Comparison of ENCODE assay signal across 17 cellular contexts in the genomic region with DNA sequence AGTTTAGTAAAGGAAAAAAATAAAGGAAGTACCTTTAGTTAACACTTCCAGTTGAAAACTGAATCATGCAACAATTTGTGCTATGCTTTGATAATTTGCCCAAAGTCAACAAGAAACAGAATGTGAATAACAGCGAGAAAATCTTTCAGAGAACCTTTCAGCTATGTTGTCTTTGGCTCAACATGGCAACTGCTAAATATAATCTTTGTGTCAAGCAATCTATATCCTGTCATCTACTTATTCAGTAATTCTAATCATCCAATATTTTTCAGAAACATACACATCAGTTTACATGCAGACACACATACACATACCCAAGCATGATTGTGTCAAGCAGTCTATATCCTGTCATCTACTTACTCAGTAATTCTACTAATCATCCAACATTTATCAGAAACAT.
"Had no signal": no experiment of that assay in that cellular context is flagged by ENCODE, and none has a peak within 500 bp of the region (broad histone marks: within the 10 kb centered on the region; RNA-seq: fewer than 3 reads in every experiment).

No MANE protein-coding gene starts in this region.

- H3K4me3 Mint-ChIP-seq: activated B cell treated with CpG ODN at 0.5 μM for 24 hours; activated CD4-positive, alpha-beta memory T cell treated with anti-CD3 and anti-CD28 coated beads for 36 hours; activated T-helper 1 cell treated with anti-CD3 and anti-CD28 coated beads, Interleukin-12 subunit alpha, Interleukin-12 subunit beta, Interleukin-2, Interleukin-4 antibody, amounts not matched to agents 30 ng/mL and 10 ng/mL and 1 ng/mL, durations not matched to agents 14 hours and 24 hours and 36 hours; central memory CD8-positive, alpha-beta T cell; natural killer cell; stimulated activated naive CD8-positive, alpha-beta T cell treated with anti-CD3 and anti-CD28 coated beads, Interleukin-15, Interleukin-2, amounts not matched to agents 100 ng/mL and 50 ng/mL, for 24 hours; T-helper 2 cell treated with Interferon-gamma antibody and Interleukin-4, amounts not matched to agents 5 μg/mL and 100 μg/mL, for 36 hours had no signal

- H3K27me3 Mint-ChIP-seq: activated B cell treated with CpG ODN at 0.5 μM for 24 hours; activated CD4-positive, alpha-beta memory T cell treated with anti-CD3 and anti-CD28 coated beads for 36 hours; central memory CD8-positive, alpha-beta T cell; stimulated activated naive CD8-positive, alpha-beta T cell treated with anti-CD3 and anti-CD28 coated beads, Interleukin-15, Interleukin-2, amounts not matched to agents 100 ng/mL and 50 ng/mL, for 24 hours had no signal

- H3K36me3 ChIP-seq: esophagus muscularis mucosa, lower lobe of right lung, right atrium auricular region, tibial nerve had no signal

- H3K9me3 Mint-ChIP-seq: activated T-helper 1 cell treated with anti-CD3 and anti-CD28 coated beads, Interleukin-12 subunit alpha, Interleukin-12 subunit beta, Interleukin-2, Interleukin-4 antibody, amounts not matched to agents 30 ng/mL and 10 ng/mL and 1 ng/mL, durations not matched to agents 14 hours and 24 hours and 36 hours had no signal

- H3K27ac ChIP-seq: coronary artery, esophagus muscularis mucosa, lower lobe of right lung, right atrium auricular region, tibial nerve had no signal

- H3K9me3 ChIP-seq: esophagus muscularis mucosa, lower lobe of right lung, right atrium auricular region, tibial nerve had no signal

- H3K27ac Mint-ChIP-seq: activated B cell treated with CpG ODN at 0.5 μM for 24 hours; activated CD4-positive, alpha-beta memory T cell treated with anti-CD3 and anti-CD28 coated beads for 36 hours; activated naive CD4-positive, alpha-beta T cell treated with anti-CD3 and anti-CD28 coated beads, Interleukin-2, amount 50 U/mL, for 72 hours; activated T-helper 1 cell treated with anti-CD3 and anti-CD28 coated beads, Interleukin-12 subunit alpha, Interleukin-12 subunit beta, Interleukin-2, Interleukin-4 antibody, amounts not matched to agents 30 ng/mL and 10 ng/mL and 1 ng/mL, durations not matched to agents 14 hours and 24 hours and 36 hours; natural killer cell; stimulated activated naive CD8-positive, alpha-beta T cell treated with anti-CD3 and anti-CD28 coated beads, Interleukin-15, Interleukin-2, amounts not matched to agents 100 ng/mL and 50 ng/mL, for 24 hours; T-helper 2 cell treated with Interferon-gamma antibody and Interleukin-4, amounts not matched to agents 5 μg/mL and 100 μg/mL, for 36 hours had no signal

- DNase-seq: activated B cell treated with CpG ODN at 0.5 μM for 24 hours; activated CD4-positive, alpha-beta memory T cell treated with anti-CD3 and anti-CD28 coated beads for 36 hours; activated CD4-positive, alpha-beta T cell treated with anti-CD3 and anti-CD28 coated beads for 4 hours; activated gamma-delta T cell treated with Interleukin-2 at 50 U/mL for 16 hours; activated T-cell treated with anti-CD3 and anti-CD28 coated beads for 4 hours; amniotic stem cell; lower lobe of right lung; natural killer cell had no signal

- H3K4me1 Mint-ChIP-seq: activated B cell treated with CpG ODN at 0.5 μM for 24 hours; central memory CD8-positive, alpha-beta T cell; natural killer cell had no signal

- H3K36me3 Mint-ChIP-seq: activated CD4-positive, alpha-beta memory T cell treated with anti-CD3 and anti-CD28 coated beads for 36 hours; activated naive CD4-positive, alpha-beta T cell treated with anti-CD3 and anti-CD28 coated beads, Interleukin-2, amount 50 U/mL, for 72 hours; natural killer cell had no signal

- H3K27me3 ChIP-seq: esophagus muscularis mucosa, right atrium auricular region, tibial nerve had no signal

- H3K4me3 ChIP-seq: coronary artery, esophagus muscularis mucosa, lower lobe of right lung, right atrium auricular region, tibial nerve had no signal
